ENCODE assay signal across 1 cellular context in genomic region chr2:191217580-191217979, GRCh38.
TF ChIP-seq lines count a peak whose summit lies in the region.

No MANE protein-coding gene starts in this region.

TF ChIP-seq in HEK293, 187 proteins besides CTCF, POLR2A, EP300 and RAD21 (continued from another document):
- TF ChIP-seq ZNF248 (tag by site-specific recombination; IDR thresholded peaks at IDR 0.05): no peak
- TF ChIP-seq ZNF639 (tag by site-specific recombination; IDR thresholded peaks at IDR 0.05): no peak
- no peak for TF ChIP-seq ZBTB44 (tag by site-specific recombination; IDR thresholded peaks at IDR 0.05)
- TF ChIP-seq PRDM4 (tag by site-specific recombination; IDR thresholded peaks at IDR 0.05): peak; percentile 73
- no peak for TF ChIP-seq ZNF26 (tag by site-specific recombination; IDR thresholded peaks at IDR 0.05)
- TF ChIP-seq ZNF174 (tag by site-specific recombination; IDR thresholded peaks at IDR 0.05): no peak
- no peak for TF ChIP-seq ZBTB26 (tag by site-specific recombination; optimal IDR thresholded peaks at IDR 0.05)
- peak; percentile 58 for TF ChIP-seq ZNF398 (tag by site-specific recombination; IDR thresholded peaks at IDR 0.05)
- TF ChIP-seq ZBTB1 (tag by site-specific recombination; IDR thresholded peaks at IDR 0.05): no peak
- 0 out of 2 replicates have a peak, but pooled peaks have one; percentile 13 for TF ChIP-seq SP3 (tag by site-specific recombination; IDR thresholded peaks at IDR 0.05)
- no peak for TF ChIP-seq ZNF623 (tag by site-specific recombination; IDR thresholded peaks at IDR 0.05)
- TF ChIP-seq ZNF19 (tag by site-specific recombination; IDR thresholded peaks at IDR 0.05; ENCODE audit: low read depth): no peak
- TF ChIP-seq ZNF626 (tag by site-specific recombination; IDR thresholded peaks at IDR 0.05): no peak
- TF ChIP-seq IKZF3 (tag by site-specific recombination; IDR thresholded peaks at IDR 0.05): 0 out of 2 replicates have a peak, but pooled peaks have one; percentile 10
- TF ChIP-seq ZNF366 (tag by site-specific recombination; conservative IDR thresholded peaks at IDR 0.05): peak; percentile 48
- TF ChIP-seq WT1 (tag by site-specific recombination; IDR thresholded peaks at IDR 0.05): peak; percentile 54
